Comparison of ENCODE assay signal across 8 cellular contexts in the genomic region with DNA sequence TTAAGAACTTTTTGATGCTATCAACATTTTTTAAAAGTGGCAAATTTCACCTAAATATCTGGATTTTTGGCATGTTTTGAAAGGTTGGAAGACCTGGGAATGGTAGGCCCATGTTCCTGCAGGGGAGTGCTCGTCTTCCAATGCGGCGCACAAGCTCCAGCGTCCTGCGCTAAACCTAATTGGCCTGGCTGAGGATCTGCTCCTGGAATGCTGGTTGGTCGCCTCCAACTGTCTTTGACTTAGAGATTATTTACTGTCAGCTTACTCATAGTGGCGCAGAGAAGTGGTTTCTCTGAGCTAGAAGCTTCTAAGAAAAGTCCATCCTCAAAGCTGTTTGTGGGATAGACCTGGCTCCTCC. TPM values are rescaled to one million over a fixed set of nuclear protein-coding genes. Genes with fewer than 3 reads are reported as not detected.
DNase-seq lines count a peak whose midpoint lies in the region; ATAC-seq and TF ChIP-seq lines count a peak whose summit lies in the region.

No MANE protein-coding gene starts in this region.

- peak overlapping the region; percentile 87 for H3K4me3 Mint-ChIP-seq in mesothelial cell of epicardium

- TF ChIP-seq CTCF in cardiac muscle cell (IDR thresholded peaks at IDR 0.05; ENCODE audit: low read depth, low read length) = no peak
- no peak for TF ChIP-seq CTCF in astrocyte of the spinal cord (IDR thresholded peaks at IDR 0.05; ENCODE audit: low read depth, low read length)
- TF ChIP-seq CTCF in mesothelial cell of epicardium (IDR thresholded peaks at IDR 0.05; ENCODE audit: unreplicated experiment) = no peak

- no peaks in the 10 kb centered on the region for H3K27me3 Mint-ChIP-seq in mesothelial cell of epicardium (ENCODE audit: low read depth)

- in situ Hi-C loops in astrocyte of the spinal cord (cut with HindIII; ENCODE audit: low sequenced_read_pairs) = no loop called here

- H3K9me3 ChIP-seq in cardiac muscle cell (ENCODE audit: low read depth) = no peaks in the 10 kb centered on the region

- peaks cover 31% of the 10 kb centered on the region for H3K4me1 Mint-ChIP-seq in mesothelial cell of epicardium

- intact Hi-C loops in Right ventricle myocardium inferior (cut with DNase I) = loop anchor here (5.0 kb wide), 3 partner anchors 41 to 81 kb away; partner anchors contain the start of gene PIK3IP1

- H3K27me3 ChIP-seq in cardiac muscle cell = no peaks in the 10 kb centered on the region

- H3K27ac ChIP-seq in cardiac muscle cell (no peak overlapping the region), urinary bladder (ENCODE audit: low read depth) (peak overlapping the region; percentile 27)

- H3K9me3 Mint-ChIP-seq in mesothelial cell of epicardium = no peaks in the 10 kb centered on the region

- DNase-seq in cardiac muscle cell (ENCODE audit: low read depth in 1 of 2, low spot score in 1 of 2) (no peak), Right ventricle myocardium inferior (ENCODE audit: missing footprints) (no peak), astrocyte of the spinal cord (ENCODE audit: low read depth, low spot score) (no peak), mesothelial cell of epicardium (ENCODE audit: low spot score in 2 of 2, unreplicated experiment in 2 of 2) (no peak), SK-N-DZ (ENCODE audit: low spot score) (no peak), cerebellar nuclear complex (lab: John Stamatoyannopoulos, UW) (no peak)

- H3K36me3 Mint-ChIP-seq in mesothelial cell of epicardium = peaks cover 2% of the 10 kb centered on the region

- no peak overlapping the region for H3K27ac Mint-ChIP-seq in mesothelial cell of epicardium

- H3K36me3 ChIP-seq in cardiac muscle cell = no peaks in the 10 kb centered on the region
- no peaks in the 10 kb centered on the region for H3K36me3 ChIP-seq in urinary bladder (ENCODE audit: insufficient read depth)

- ATAC-seq in Right ventricle myocardium inferior (no peak), esophagus mucosa (no peak)

- WGBS in urinary bladder = 72% methylated on average over 7 of the region's 7 CpGs

- H3K4me1 ChIP-seq in cardiac muscle cell (ENCODE audit: low read depth) (peaks cover 10% of the 10 kb centered on the region), urinary bladder (ENCODE audit: insufficient read depth) (peaks cover 2% of the 10 kb centered on the region)

- H3K4me3 ChIP-seq in cardiac muscle cell (peak overlapping the region; percentile 92), astrocyte of the spinal cord (ENCODE audit: low read depth, low read length) (peak overlapping the region; percentile 90), urinary bladder (ENCODE audit: low read depth, low read length) (peak overlapping the region; percentile 79)

RNA-seq across cellular contexts. Expression of gene LIMK2, which starts 0.6 kb away (rescaled TPM):
- total RNA-seq in cardiac muscle cell = 29.4 and 32.8 TPM in 2 replicates
- polyA plus RNA-seq in cardiac muscle cell = 23.2 and 31.4 TPM in 2 replicates
- 11.6 TPM for total RNA-seq in Right ventricle myocardium inferior
- 109 to 121 TPM (median 117 TPM) in 3 replicates for total RNA-seq in mesothelial cell of epicardium
- 31.5 TPM for total RNA-seq in urinary bladder
- 16.3 TPM for polyA plus RNA-seq in urinary bladder
- polyA plus RNA-seq in SK-N-DZ (2014; cell fraction: cytosol; rRNA removed) = 28.2 and 41.5 TPM in 2 replicates
- 46.0 and 54.9 TPM in 2 replicates for polyA plus RNA-seq in SK-N-DZ (2014; cell fraction: nucleus; rRNA removed)
- 88.0 TPM for total RNA-seq in esophagus mucosa

RNA-seq across cellular contexts. Expression of gene RNF185, which starts 51.5 kb away (rescaled TPM):
- total RNA-seq in cardiac muscle cell (20.5 and 26.9 TPM in 2 replicates), Right ventricle myocardium inferior (20.1 TPM), mesothelial cell of epicardium (27.4 to 28.6 TPM (median 27.8 TPM) in 3 replicates), urinary bladder (23.3 TPM), esophagus mucosa (23.4 TPM)
- polyA plus RNA-seq in cardiac muscle cell (30.1 and 30.3 TPM in 2 replicates), urinary bladder (31.1 TPM)
- 32.7 and 34.9 TPM in 2 replicates for polyA plus RNA-seq in SK-N-DZ (2014; cell fraction: cytosol; rRNA removed)
- polyA plus RNA-seq in SK-N-DZ (2014; cell fraction: nucleus; rRNA removed) = 20.3 and 22.1 TPM in 2 replicates
